ENCODE assay signal across 15 cellular contexts in genomic region chr14:96255501-96256366, GRCh38. TPM values are rescaled to one million over a fixed set of nuclear protein-coding genes. Genes with fewer than 3 reads are reported as not detected.
DNase-seq lines count a peak whose midpoint lies in the region; TF ChIP-seq lines count a peak whose summit lies in the region.
"Had no signal": no experiment of that assay in that cellular context is flagged by ENCODE, and none has a peak within 500 bp of the region (broad histone marks: within the 10 kb centered on the region; RNA-seq: fewer than 3 reads in every experiment).

BDKRB1 (plus strand) TSS chr14:96256210; CDS start chr14:96263683, 7,473 bp downstream.

- no peak for TF ChIP-seq CTCF in fibroblast of pulmonary artery (IDR thresholded peaks at IDR 0.05; ENCODE audit: low read length, missing control alignments)
- no peak for TF ChIP-seq CTCF in sigmoid colon (IDR thresholded peaks at IDR 0.05)

- WGBS in sigmoid colon, 2 donors, result 62 to 65% methylated on average over 12 of the region's 12 CpGs

- H3K36me3 ChIP-seq in SJSA1 (peaks cover 16% of the 10 kb centered on the region), sigmoid colon (no peaks in the 10 kb centered on the region)

- H3K9me3 ChIP-seq in SJSA1 (replicated peaks) (peaks cover 3% of the 10 kb centered on the region; the same call in 1 of the 2 replicates), sigmoid colon (no peaks in the 10 kb centered on the region)

- H3K4me1 ChIP-seq in SJSA1 (replicated peaks), result peaks cover 74% of the 10 kb centered on the region
- peaks cover 0 to 49% (median 43%) of the 10 kb centered on the region in 4 donors for H3K4me1 ChIP-seq in sigmoid colon

- H3K27me3 ChIP-seq in SJSA1 (replicated peaks), result no peaks in the 10 kb centered on the region
- H3K27me3 ChIP-seq in sigmoid colon, result no peaks in the 10 kb centered on the region

- intact Hi-C loops in sigmoid colon (cut with DNase I), result loop anchor here (1.0 to 2.0 kb wide), 2 partner anchors 51 to 150 kb away; partner anchors contain the start of gene BDKRB2

- TF ChIP-seq EP300 in sigmoid colon (IDR thresholded peaks at IDR 0.05), result peak in 3 of 4 donors; percentile 69 to 91 (median 88)

- peak; percentile 77 for DNase-seq in EL
- DNase-seq in SJSA1 (ENCODE audit: low read depth in 1 of 2, low spot score in 2 of 2), result peak in 1 of 2 experiments; percentile 69
- DNase-seq in fibroblast of pulmonary artery (ENCODE audit: low read depth), result peak; percentile 83
- no peak for DNase-seq in sigmoid colon
- no peak for DNase-seq in NK-92 (lab: John Stamatoyannopoulos, UW; ENCODE audit: unreplicated experiment)
- DNase-seq in GM19238 (ENCODE audit: insufficient read length, low spot score), result no peak
- DNase-seq in amygdala (lab: John Stamatoyannopoulos, UW), result no peak
- no peak for DNase-seq in NCI-H1105 treated with DMSO at 0.1 percent for 48 hours (lab: John Stamatoyannopoulos, UW)
- DNase-seq: effector CD4-positive, alpha-beta T cell; NCI-H1092 treated with DMSO at 0.1 percent for 48 hours; NCI-H774; stimulated activated CD4-positive, alpha-beta T cell treated with anti-CD3 and anti-CD28 coated beads, Interleukin-4, amount 100 ng/mL, for 1 hour; T-cell had no signal

- peak within 1 kb of the TSS; percentile 92 for H3K27ac ChIP-seq in SJSA1
- H3K27ac ChIP-seq in sigmoid colon, result peak within 1 kb of the TSS; percentile 79 to 90 (median 84)

- TF ChIP-seq POLR2A in sigmoid colon (IDR thresholded peaks at IDR 0.05), result no peak

- H3K4me3 ChIP-seq in SJSA1, result peak within 1 kb of the TSS; percentile 11
- H3K4me3 ChIP-seq in fibroblast of pulmonary artery (replicated peaks; ENCODE audit: low read depth, low read length), result peak within 1 kb of the TSS; percentile 21
- H3K4me3 ChIP-seq in sigmoid colon, result no peak within 1 kb of the TSS

RNA-seq across cellular contexts. Expression of gene BDKRB1, which starts in this region (rescaled TPM):
- 0.34 and 10.3 TPM in 2 replicates for total RNA-seq in SJSA1 (2014; rRNA removed; shearing (Covaris generic))
- 1 to 10 TPM in 2 of 4 donors, under 1 TPM in 2; 0.33 to 2.9 (median 0.73) TPM for total RNA-seq in sigmoid colon
- polyA plus RNA-seq in sigmoid colon, result 1 to 10 TPM; 2.4 to 4.9 (median 4.2) TPM
- total RNA-seq: activated CD8-positive, alpha-beta memory T cell treated with anti-CD3 and anti-CD28 coated beads for 36 hours; T-cell; temporal lobe had no signal

Comparison
In these comparisons a context has a peak if more than half of its experiments do, and no peak if none do; other contexts are left out.
1. DNase-seq: peak in EL (single experiment) and fibroblast of pulmonary artery (single experiment); none in sigmoid colon (single experiment), NK-92 (single experiment), GM19238 (single experiment), amygdala (0 of 56) and NCI-H1105 treated with DMSO at 0.1 percent for 48 hours (single experiment).
2. H3K4me3 ChIP-seq: peak in SJSA1 (single experiment) and fibroblast of pulmonary artery (single experiment); none in sigmoid colon (0 of 4).